Comparison of ENCODE assay signal across 10 cellular contexts in genomic region chr2:36812196-36812595, GRCh38.
DNase-seq lines count a peak whose midpoint lies in the region; ATAC-seq and TF ChIP-seq lines count a peak whose summit lies in the region.
"Had no signal": no experiment of that assay in that cellular context is flagged by ENCODE, and none has a peak within 500 bp of the region (broad histone marks: within the 10 kb centered on the region; RNA-seq: fewer than 3 reads in every experiment).

No MANE protein-coding gene starts in this region.

- no peak overlapping the region for H2AFZ ChIP-seq in trophoblast cell (ENCODE audit: insufficient read depth, low read length, poor library complexity)

- no peaks in the 10 kb centered on the region for H3K79me1 ChIP-seq in trophoblast cell (ENCODE audit: low read length)

- no CpG with 5 or more reads among the region's 6 CpGs for WGBS in trophoblast cell (ENCODE audit: extremely low coverage, insufficient coverage, insufficient read length)

- no peak overlapping the region for H2BK120ac ChIP-seq in trophoblast cell (ENCODE audit: insufficient read depth, low read length, poor library complexity)

- no peaks in the 10 kb centered on the region for H3K36me3 ChIP-seq in trophoblast cell (ENCODE audit: control insufficient read depth in 1 of 2, insufficient read depth in 2 of 2, low read length in 2 of 2)

- no peaks in the 10 kb centered on the region for H3K4me1 ChIP-seq in trophoblast cell (ENCODE audit: control insufficient read depth in 1 of 2, insufficient read depth in 2 of 2, low read length in 2 of 2)

- peak; percentile 12 for DNase-seq in NCI-H82 treated with DMSO at 0.1 percent for 48 hours (lab: John Stamatoyannopoulos, UW; ENCODE audit: unreplicated experiment)
- DNase-seq in epithelial cell of esophagus (ENCODE audit: low read depth): no peak
- DNase-seq in trophoblast cell: peak; percentile 8 to 42
- DNase-seq in NCI-H510A (lab: John Stamatoyannopoulos, UW): no peak
- DNase-seq: foreskin melanocyte, mesenchymal stem cell, NCI-H226 had no signal

- H3K14ac ChIP-seq in trophoblast cell (ENCODE audit: low read length): no peak overlapping the region

- H3K4ac ChIP-seq in trophoblast cell (ENCODE audit: low read depth, low read length): no peak overlapping the region

- H3K18ac ChIP-seq in trophoblast cell (ENCODE audit: low read length): no peak overlapping the region

- H2AK5ac ChIP-seq in trophoblast cell (ENCODE audit: low read length): no peak overlapping the region

- H2BK5ac ChIP-seq in trophoblast cell (ENCODE audit: low read depth, low read length, poor library complexity): no peak overlapping the region

- H4K8ac ChIP-seq in trophoblast cell (ENCODE audit: low read depth, low read length): no peak overlapping the region

- H4K91ac ChIP-seq in trophoblast cell (ENCODE audit: low read depth, low read length): no peak overlapping the region

- H3K4me3 ChIP-seq in GM12875 (ENCODE audit: low read depth, low read length) (no peak overlapping the region), epithelial cell of esophagus (ENCODE audit: low read length) (no peak overlapping the region), trophoblast cell (ENCODE audit: low read depth, low read length) (no peak overlapping the region)

- ATAC-seq in GM21528 (IDR thresholded peaks at IDR 0.05; ENCODE audit: low FRiP score, unreplicated experiment) (no peak), HG02610 (IDR thresholded peaks at IDR 0.05; ENCODE audit: unreplicated experiment) (no peak)

- no peak overlapping the region for H3K9ac ChIP-seq in trophoblast cell (ENCODE audit: low read length)

- no peak overlapping the region for H4K12ac ChIP-seq in trophoblast cell (ENCODE audit: low read depth, low read length)

- no peak overlapping the region for H3K4me2 ChIP-seq in trophoblast cell (ENCODE audit: low read length)

- H3K79me2 ChIP-seq in trophoblast cell (ENCODE audit: control insufficient read depth, insufficient read depth, low read length, poor library complexity): no peaks in the 10 kb centered on the region

- H3K23ac ChIP-seq in trophoblast cell (ENCODE audit: low read length): no peak overlapping the region

- peaks cover 7% of the 10 kb centered on the region for H3K9me3 ChIP-seq in trophoblast cell (ENCODE audit: insufficient read depth, low read depth, low read length)

- H3K27me3 ChIP-seq in trophoblast cell (ENCODE audit: insufficient read depth, low read length): no peaks in the 10 kb centered on the region

- no peak overlapping the region for H3K27ac ChIP-seq in trophoblast cell (ENCODE audit: low read depth, low read length)

- H2BK12ac ChIP-seq in trophoblast cell (ENCODE audit: low read length): no peak overlapping the region

- TF ChIP-seq CTCF in GM12875 (IDR thresholded peaks at IDR 0.05; ENCODE audit: borderline replicate concordance, insufficient read depth, low read depth, low read length) (peak; percentile 24; the same call in 1 of the 2 replicates), epithelial cell of esophagus (IDR thresholded peaks at IDR 0.05; ENCODE audit: insufficient read depth, low read depth, low read length, missing control alignments) (peak; percentile 10)

Comparison
In these comparisons a context has a peak if more than half of its experiments do, and no peak if none do; other contexts are left out.
1. DNase-seq: peak in NCI-H82 treated with DMSO at 0.1 percent for 48 hours (single experiment) and trophoblast cell (2 of 2); none in epithelial cell of esophagus (single experiment) and NCI-H510A (single experiment).